In the genomic region with DNA sequence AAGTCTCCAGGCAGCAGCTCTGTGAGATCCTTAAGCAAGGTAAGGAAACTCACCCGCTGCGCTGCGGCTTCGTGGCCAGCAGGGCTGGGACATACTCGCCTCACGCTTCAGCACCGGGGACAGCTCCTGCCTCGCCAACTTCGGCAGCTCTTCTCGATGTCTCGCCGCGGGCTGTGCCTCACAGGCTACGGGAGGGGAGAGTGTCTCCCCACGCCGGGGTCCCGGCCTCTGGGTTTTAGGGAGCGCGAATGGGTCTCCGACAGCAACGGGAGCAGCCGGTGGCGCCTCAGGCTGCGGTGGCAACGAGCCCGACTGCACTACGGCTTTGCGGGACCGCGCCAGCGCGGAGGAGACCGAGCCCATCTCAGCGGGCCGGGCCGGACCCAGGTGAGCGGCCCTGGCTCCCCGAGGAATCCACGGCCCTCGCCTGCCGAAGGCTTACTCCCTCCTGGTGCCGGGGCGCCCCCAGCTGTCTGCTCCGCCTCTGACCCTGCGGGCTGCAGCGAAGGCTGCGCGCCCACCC, we compare ENCODE assay signal across 1 cellular context.
A peak's percentile ranks its signal among the peaks of the same experiment; 100 is the strongest.
TF ChIP-seq lines count a peak whose summit lies in the region.

No MANE protein-coding gene starts in this region.

TF ChIP-seq in HEK293, 187 proteins besides CTCF, POLR2A, EP300 and RAD21 (continued from another document):
- TF ChIP-seq PRDM6 (tag by site-specific recombination; IDR thresholded peaks at IDR 0.05) = no peak
- no peak for TF ChIP-seq ZNF660 (tag by site-specific recombination; IDR thresholded peaks at IDR 0.05)
- no peak for TF ChIP-seq ZFP3 (tag by site-specific recombination; IDR thresholded peaks at IDR 0.05; ENCODE audit: low read depth)
- TF ChIP-seq KLF17 (tag by site-specific recombination; IDR thresholded peaks at IDR 0.05) = no peak
- no peak for TF ChIP-seq ZNF398 (tag by site-specific recombination; IDR thresholded peaks at IDR 0.05)
- TF ChIP-seq ZNF48 (tag by site-specific recombination; IDR thresholded peaks at IDR 0.05) = no peak
- TF ChIP-seq ZNF530 (tag by site-specific recombination; IDR thresholded peaks at IDR 0.05; ENCODE audit: low read depth) = no peak
- TF ChIP-seq HOXD13 (CRISPR knock-in tag; IDR thresholded peaks at IDR 0.05; ENCODE audit: borderline replicate concordance) = 0 out of 2 replicates have a peak, but pooled peaks have one; percentile 51
- TF ChIP-seq GLI2 (tag by site-specific recombination; IDR thresholded peaks at IDR 0.05; ENCODE audit: borderline replicate concordance, low read depth) = no peak
- no peak for TF ChIP-seq ZNF600 (tag by site-specific recombination; IDR thresholded peaks at IDR 0.05)
- TF ChIP-seq, protein P1, sequence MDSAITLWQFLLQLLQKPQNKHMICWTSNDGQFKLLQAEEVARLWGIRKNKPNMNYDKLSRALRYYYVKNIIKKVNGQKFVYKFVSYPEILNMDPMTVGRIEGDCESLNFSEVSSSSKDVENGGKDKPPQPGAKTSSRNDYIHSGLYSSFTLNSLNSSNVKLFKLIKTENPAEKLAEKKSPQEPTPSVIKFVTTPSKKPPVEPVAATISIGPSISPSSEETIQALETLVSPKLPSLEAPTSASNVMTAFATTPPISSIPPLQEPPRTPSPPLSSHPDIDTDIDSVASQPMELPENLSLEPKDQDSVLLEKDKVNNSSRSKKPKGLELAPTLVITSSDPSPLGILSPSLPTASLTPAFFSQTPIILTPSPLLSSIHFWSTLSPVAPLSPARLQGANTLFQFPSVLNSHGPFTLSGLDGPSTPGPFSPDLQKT (IDR thresholded peaks at IDR 0.05; ENCODE audit: borderline replicate concordance, low read depth, low read length) = no peak
- TF ChIP-seq ZNF133 (tag by site-specific recombination; IDR thresholded peaks at IDR 0.05) = no peak
- no peak for TF ChIP-seq ZEB2 (tag by site-specific recombination; IDR thresholded peaks at IDR 0.05)
- no peak for TF ChIP-seq ZNF416 (tag by site-specific recombination; IDR thresholded peaks at IDR 0.05)
- TF ChIP-seq ZNF211 (tag by site-specific recombination; IDR thresholded peaks at IDR 0.05; ENCODE audit: low read depth) = no peak
- no peak for TF ChIP-seq ZNF513 (tag by site-specific recombination; IDR thresholded peaks at IDR 0.05)
- TF ChIP-seq ZNF146 (tag by site-specific recombination; IDR thresholded peaks at IDR 0.05) = no peak
- no peak for TF ChIP-seq BCL6B (tag by site-specific recombination; IDR thresholded peaks at IDR 0.05)
- no peak for TF ChIP-seq ZNF248 (tag by site-specific recombination; IDR thresholded peaks at IDR 0.05)
- TF ChIP-seq ZNF621 (tag by site-specific recombination; IDR thresholded peaks at IDR 0.05) = no peak
- TF ChIP-seq ZNF169 (tag by site-specific recombination; IDR thresholded peaks at IDR 0.05) = no peak
- TF ChIP-seq ZNF623 (tag by site-specific recombination; IDR thresholded peaks at IDR 0.05) = no peak
- no peak for TF ChIP-seq ZBTB17 (tag by site-specific recombination; IDR thresholded peaks at IDR 0.05)
- peak; percentile 76 for TF ChIP-seq ZNF677 (tag by site-specific recombination; IDR thresholded peaks at IDR 0.05)
- TF ChIP-seq ZNF473 (tag by site-specific recombination; IDR thresholded peaks at IDR 0.05) = no peak
- TF ChIP-seq ZNF664 (tag by site-specific recombination; IDR thresholded peaks at IDR 0.05) = no peak
- no peak for TF ChIP-seq ZFP41 (tag by site-specific recombination; IDR thresholded peaks at IDR 0.05; ENCODE audit: borderline replicate concordance)
- TF ChIP-seq ZNF138 (tag by site-specific recombination; IDR thresholded peaks at IDR 0.05; ENCODE audit: borderline replicate concordance) = no peak
